In the genomic region with DNA sequence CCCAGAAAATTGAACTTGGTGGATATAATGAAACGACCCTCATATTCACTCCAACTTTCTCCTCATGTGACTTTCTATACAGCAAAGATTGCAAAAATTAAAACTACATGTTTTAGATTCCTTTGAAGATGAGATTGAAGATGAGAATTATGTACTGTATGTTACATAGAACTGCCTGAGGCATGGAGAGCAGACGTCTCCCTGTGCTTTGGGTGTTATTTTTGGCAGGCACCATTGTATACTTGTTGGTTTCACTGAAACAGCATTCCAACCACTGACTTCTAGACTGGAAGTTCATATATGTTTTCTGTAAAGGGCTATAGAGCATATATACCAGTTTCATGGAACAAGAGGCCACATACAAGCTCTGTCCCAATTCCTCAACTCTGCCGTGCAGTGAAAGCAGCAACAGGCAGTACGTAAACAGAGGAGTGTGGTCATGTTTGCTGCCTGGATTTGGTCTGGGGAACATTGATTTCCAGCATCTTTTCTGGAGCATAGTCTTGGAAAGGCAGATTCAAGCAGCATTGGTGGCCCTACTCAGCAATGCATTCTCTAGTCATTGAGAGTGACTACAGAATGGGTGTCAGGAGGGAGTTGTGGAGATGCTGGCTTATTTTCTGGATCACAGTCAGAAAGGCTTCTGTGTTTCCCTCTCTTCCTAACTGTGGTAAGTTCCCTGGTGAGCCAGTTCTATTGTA, we compare ENCODE assay signal across 14 cellular contexts. TPM values are rescaled to one million over a fixed set of nuclear protein-coding genes. Genes with fewer than 3 reads are reported as not detected.
"Had no signal": no experiment of that assay in that cellular context is flagged by ENCODE, and none has a peak within 500 bp of the region (broad histone marks: within the 10 kb centered on the region; RNA-seq: fewer than 3 reads in every experiment).

No MANE protein-coding gene starts in this region.

- ATAC-seq: left lung; naive thymus-derived CD8-positive, alpha-beta T cell; stimulated activated naive CD8-positive, alpha-beta T cell treated with anti-CD3 and anti-CD28 coated beads, Interleukin-15, amount 100 ng/mL, for 72 hours; WTC11 had no signal

- H3K27me3 ChIP-seq: left lung, transverse colon, uterus had no signal

- H3K27ac ChIP-seq: left lung, prostate gland, transverse colon, uterus had no signal

- H3K9me3 ChIP-seq: prostate gland, transverse colon, uterus had no signal

- DNase-seq: activated gamma-delta T cell treated with Interleukin-2 at 50 U/mL for 16 hours; activated T-cell treated with anti-CD3 and anti-CD28 coated beads, Interleukin-2, amount 50 U/mL, for 1 hour; foreskin melanocyte; left lung; naive thymus-derived CD8-positive, alpha-beta T cell; stimulated activated CD4-positive, alpha-beta T cell treated with anti-CD3 and anti-CD28 coated beads, Interleukin-12 subunit alpha, Interleukin-12 subunit beta, amount 100 ng/mL, for 4 hours; stimulated activated naive CD8-positive, alpha-beta T cell treated with anti-CD3 and anti-CD28 coated beads, Interleukin-15, amount 100 ng/mL, for 72 hours; T-helper 9 cell; transverse colon; uterus had no signal

- H3K4me3 ChIP-seq: left lung, lung, prostate gland, transverse colon, uterus had no signal

- H3K36me3 ChIP-seq: left lung, prostate gland, transverse colon, uterus had no signal

- H3K4me1 ChIP-seq: left lung, prostate gland, transverse colon, uterus had no signal

RNA-seq across cellular contexts. Expression of gene CNTN1, which starts 57.7 kb away (rescaled TPM):
- total RNA-seq: naive thymus-derived CD8-positive, alpha-beta T cell; T-helper 1 cell treated with Interleukin-12 subunit alpha and Interleukin-12 subunit beta and Interleukin-4 antibody, amounts not matched to agents 30 ng/mL and 1 ng/mL, for 36 hours had no signal
